14 cellular contexts compared by ENCODE assay signal in genomic region chr12:6222009-6222702, GRCh38. TPM values are rescaled to one million over a fixed set of nuclear protein-coding genes. Genes with fewer than 3 reads are reported as not detected.
A peak's percentile ranks its signal among the peaks of the same experiment; 100 is the strongest.
DNase-seq lines count a peak whose midpoint lies in the region; TF ChIP-seq lines count a peak whose summit lies in the region.
"Had no signal": no experiment of that assay in that cellular context is flagged by ENCODE, and none has a peak within 500 bp of the region (broad histone marks: within the 10 kb centered on the region; RNA-seq: fewer than 3 reads in every experiment).

No MANE protein-coding gene starts in this region.

- no peaks in the 10 kb centered on the region for H3K9me3 ChIP-seq in Caco-2
- H3K9me3 ChIP-seq in hepatocyte (ENCODE audit: low read depth), result no peaks in the 10 kb centered on the region

- H3K4me3 Mint-ChIP-seq in Caco-2 (ENCODE audit: unreplicated experiment), result no peak overlapping the region
- H3K4me3 Mint-ChIP-seq: B cell; central memory CD8-positive, alpha-beta T cell had no signal

- H3K4me3 ChIP-seq in Caco-2 (ENCODE audit: low read depth, low read length) (no peak overlapping the region), hepatocyte (no peak overlapping the region)

- peaks cover 67% of the 10 kb centered on the region for H3K4me1 ChIP-seq in Caco-2
- peaks cover 29% of the 10 kb centered on the region for H3K4me1 ChIP-seq in hepatocyte (ENCODE audit: insufficient read depth)

- H3K36me3 ChIP-seq in Caco-2 (ENCODE audit: control insufficient read depth, insufficient read depth, low read length) (peaks cover 2% of the 10 kb centered on the region; the same call in 1 of the 2 replicates), hepatocyte (replicated peaks; ENCODE audit: insufficient read depth, low read depth) (no peaks in the 10 kb centered on the region)

- WGBS in hepatocyte (ENCODE audit: low lambda C conversion rate, missing lambda C conversion rate), result 78% methylated on average over 14 of the region's 14 CpGs

- peaks cover 38% of the 10 kb centered on the region for H3K36me3 Mint-ChIP-seq in Caco-2 (ENCODE audit: insufficient read depth, unreplicated experiment)

- H3K9me2 ChIP-seq in hepatocyte (replicated peaks; ENCODE audit: insufficient read depth), result no peaks in the 10 kb centered on the region

- H3K79me2 ChIP-seq in hepatocyte, result peaks cover 68% of the 10 kb centered on the region

- H3K27ac ChIP-seq in VCaP (peak overlapping the region; percentile 98; the same call in 1 of the 2 replicates), hepatocyte (peak overlapping the region; percentile 40)

- intact Hi-C loops in Caco-2 (cut with micrococcal nuclease; ENCODE audit: unreplicated experiment), result no loop called here

- H3K9me3 Mint-ChIP-seq in Caco-2 (ENCODE audit: unreplicated experiment), result no peaks in the 10 kb centered on the region
- H3K9me3 Mint-ChIP-seq: central memory CD8-positive, alpha-beta T cell had no signal

- CTCF ChIA-PET in Caco-2 (lab: Charles Lee), result interaction anchor here (0.7 to 2.6 kb wide), 5 partner anchors 21 to 708 kb away, joined by 3 to 11 read pairs (median 4); partner anchors contain the start of gene CD9

- H3K4me2 ChIP-seq in hepatocyte, result no peak overlapping the region

- no peaks in the 10 kb centered on the region for H3K27me3 Mint-ChIP-seq in Caco-2 (ENCODE audit: insufficient read depth, unreplicated experiment)

- BruUV-seq in Caco-2 (replicated peaks; lab: Mats Ljungman, UMichigan), result no TSS peak

- POLR2A ChIA-PET in Caco-2 (lab: Charles Lee), result interaction anchor here (0.6 kb wide), 1 partner anchor 80 kb away, joined by 3 read pairs; no protein-coding TSS in a partner anchor

- TF ChIP-seq CTCF in Caco-2 (IDR thresholded peaks at IDR 0.05; ENCODE audit: insufficient read depth in 1 of 2, low read depth in 1 of 2, low read length in 1 of 2, severe bottlenecking in 1 of 2, unreplicated experiment in 1 of 2), result no peak
- no peak for TF ChIP-seq CTCF in VCaP (conservative IDR thresholded peaks at IDR 0.05)
- no peak for TF ChIP-seq CTCF in hepatocyte (IDR thresholded peaks at IDR 0.05; ENCODE audit: poor library complexity)

- H4K20me1 ChIP-seq in hepatocyte (ENCODE audit: insufficient read depth, poor library complexity, severe bottlenecking), result no peaks in the 10 kb centered on the region

- H3K4me1 Mint-ChIP-seq in Caco-2 (ENCODE audit: low read depth, unreplicated experiment), result peaks cover 52% of the 10 kb centered on the region
- H3K4me1 Mint-ChIP-seq: central memory CD8-positive, alpha-beta T cell had no signal

- peak overlapping the region; percentile 73 for H3K27ac Mint-ChIP-seq in Caco-2 (ENCODE audit: unreplicated experiment)
- H3K27ac Mint-ChIP-seq: B cell had no signal

- DNase-seq in Caco-2, result peak; percentile 70 to 71
- DNase-seq in hepatocyte (ENCODE audit: low spot score), result no peak
- peak; percentile 85 for DNase-seq in renal cortical epithelial cell (ENCODE audit: low read depth)
- DNase-seq in iPS-NIHi7 (ENCODE audit: extremely low spot score), result no peak
- no peak for DNase-seq in HK-2 (ENCODE audit: unreplicated experiment)
- DNase-seq in NCI-H1092 (lab: John Stamatoyannopoulos, UW), result no peak
- no peak for DNase-seq in NCI-H128 (lab: John Stamatoyannopoulos, UW; ENCODE audit: unreplicated experiment)
- DNase-seq: activated T-cell treated with anti-CD3 and anti-CD28 coated beads, Interleukin-2, amount 50 U/mL, for 1 hour; NCI-H524 treated with DMSO at 0.1 percent for 48 hours; stimulated activated CD8-positive, alpha-beta memory T cell treated with anti-CD3 and anti-CD28 coated beads, Interleukin-4, amount 100 ng/mL, for 48 hours; T-helper 2 cell had no signal

- H3K27me3 ChIP-seq in Caco-2 (replicated peaks; ENCODE audit: control insufficient read depth, insufficient read depth, low read length), result no peaks in the 10 kb centered on the region
- H3K27me3 ChIP-seq in hepatocyte, result no peaks in the 10 kb centered on the region

- H2AFZ ChIP-seq in hepatocyte, result no peak overlapping the region

RNA-seq across cellular contexts. Expression of gene CD9, which starts 22.0 kb away (rescaled TPM):
- total RNA-seq in Caco-2 (2022), result 170 and 179 TPM in 2 replicates
- 117 and 139 TPM in 2 replicates for total RNA-seq in hepatocyte
- 166 and 188 TPM in 2 replicates for polyA plus RNA-seq in hepatocyte
- 333 and 1,067 TPM in 2 replicates for total RNA-seq in renal cortical epithelial cell

Comparison
In these comparisons a context has a peak if more than half of its experiments do, and no peak if none do; other contexts are left out.
1. DNase-seq: peak in Caco-2 (2 of 2) and renal cortical epithelial cell (single experiment); none in hepatocyte (single experiment), iPS-NIHi7 (single experiment), HK-2 (single experiment), NCI-H1092 (single experiment) and NCI-H128 (single experiment).